ENCODE assay signal across 18 cellular contexts in genomic region chr1:40758578-40759343, GRCh38. TPM values are rescaled to one million over a fixed set of nuclear protein-coding genes. Genes with fewer than 3 reads are reported as not detected.
DNase-seq lines count a peak whose midpoint lies in the region; ATAC-seq, FAIRE-seq and TF ChIP-seq lines count a peak whose summit lies in the region.
"Had no signal": no experiment of that assay in that cellular context is flagged by ENCODE, and none has a peak within 500 bp of the region (broad histone marks: within the 10 kb centered on the region; RNA-seq: fewer than 3 reads in every experiment).

No MANE protein-coding gene starts in this region.

- DNase-seq in GM12891 (ENCODE audit: insufficient read length, low spot score) (no peak), right lobe of liver (peak in 1 of 3 donors; percentile 65), gastrocnemius medialis (no peak), glomerular visceral epithelial cell (ENCODE audit: extremely low spot score) (no peak)
- DNase-seq: CD8-positive, alpha-beta T cell; NCI-H1417; NCI-H187; NCI-H226; NCI-H524 had no signal

- intact Hi-C loops in right lobe of liver (cut with DNase I): no loop called here
- intact Hi-C loops in gastrocnemius medialis (cut with DNase I; ENCODE audit: low total_unique reads): no loop called here

- H3K27me3 Mint-ChIP-seq in brain: no peaks in the 10 kb centered on the region

- H3K4me1 Mint-ChIP-seq in brain: peaks cover 15% of the 10 kb centered on the region

- WGBS in right lobe of liver (ENCODE audit: insufficient coverage, low coverage, low lambda C conversion rate, missing lambda C conversion rate): 46% methylated on average over 5 of the region's 6 CpGs

- H3K4me3 Mint-ChIP-seq in brain: no peak overlapping the region
- H3K4me3 Mint-ChIP-seq: CD8-positive, alpha-beta T cell had no signal

- H3K27ac Mint-ChIP-seq in brain: peak overlapping the region in 3 of 5 experiments; percentile 8 to 10 (median 10)
- H3K27ac Mint-ChIP-seq: CD8-positive, alpha-beta T cell had no signal

- H3K4me3 ChIP-seq in right lobe of liver (no peak overlapping the region), gastrocnemius medialis (no peak overlapping the region)
- H3K4me3 ChIP-seq: A549, BLaER1, SJSA1 had no signal

- H3K9me3 Mint-ChIP-seq in brain: no peaks in the 10 kb centered on the region
- H3K9me3 Mint-ChIP-seq: CD8-positive, alpha-beta T cell had no signal

- H3K27me3 ChIP-seq in right lobe of liver (no peaks in the 10 kb centered on the region), gastrocnemius medialis (no peaks in the 10 kb centered on the region)
- H3K27me3 ChIP-seq: BLaER1, SJSA1 had no signal

- TF ChIP-seq POLR2A in GM12891 (IDR thresholded peaks at IDR 0.05; ENCODE audit: low read depth, low read length): no peak
- no peak for TF ChIP-seq POLR2A in right lobe of liver (IDR thresholded peaks at IDR 0.05)
- TF ChIP-seq POLR2A in gastrocnemius medialis (IDR thresholded peaks at IDR 0.05): no peak

- H3K9me3 ChIP-seq in right lobe of liver (no peaks in the 10 kb centered on the region), gastrocnemius medialis (no peaks in the 10 kb centered on the region)
- H3K9me3 ChIP-seq: A549, BLaER1, SJSA1 had no signal

- TF ChIP-seq CTCF in brain (conservative IDR thresholded peaks at IDR 0.05): no peak
- no peak for TF ChIP-seq CTCF in right lobe of liver (IDR thresholded peaks at IDR 0.05)
- TF ChIP-seq CTCF in gastrocnemius medialis (IDR thresholded peaks at IDR 0.05 in 4 of 5, conservative IDR thresholded peaks at IDR 0.05 in 1 of 5): no peak

- H3K36me3 ChIP-seq in right lobe of liver (peaks cover 4 to 69% (median 12%) of the 10 kb centered on the region in 4 donors), gastrocnemius medialis (peaks cover 0 to 53% of the 10 kb centered on the region in 2 donors)

- H3K4me1 ChIP-seq in right lobe of liver (peaks cover 0 to 75% (median 26%) of the 10 kb centered on the region in 4 donors), gastrocnemius medialis (peaks cover 51 to 60% of the 10 kb centered on the region in 2 donors)
- H3K4me1 ChIP-seq: A549, SJSA1 had no signal

- peak; percentile 35 for FAIRE-seq in GM12891 (lab: Jason Lieb, UNC)
- FAIRE-seq: A549, D721Med, H1 had no signal

- peak; percentile 74 to 85 (median 80) for ATAC-seq in right lobe of liver
- ATAC-seq in gastrocnemius medialis: no peak
- no peak for ATAC-seq in GM18870 (IDR thresholded peaks at IDR 0.05; ENCODE audit: unreplicated experiment)
- ATAC-seq in HG03378 (IDR thresholded peaks at IDR 0.05; ENCODE audit: unreplicated experiment): no peak
- ATAC-seq: A549; CD8-positive, alpha-beta T cell had no signal

- H3K27ac ChIP-seq in right lobe of liver: peak overlapping the region; percentile 20 to 92 (median 66)
- H3K27ac ChIP-seq in gastrocnemius medialis: peak overlapping the region in 3 of 4 donors; percentile 49 to 73 (median 55)
- H3K27ac ChIP-seq: A549, BLaER1, KMS-11, SJSA1 had no signal

- H3K36me3 Mint-ChIP-seq in brain: peaks cover 49% of the 10 kb centered on the region

- in situ Hi-C loops in gastrocnemius medialis (cut with MboI; ENCODE audit: low sequenced_read_pairs in 4 of 4): no loop called here

TF ChIP-seq in GM12891, 5 proteins besides CTCF, POLR2A, EP300 and RAD21:
- TF ChIP-seq PAX5 (IDR thresholded peaks at IDR 0.05; ENCODE audit: insufficient read depth, low read length, severe bottlenecking) (no peak), TAF1 (IDR thresholded peaks at IDR 0.05; ENCODE audit: low read depth, low read length) (no peak), POLR2AphosphoS5 (IDR thresholded peaks at IDR 0.05; ENCODE audit: low read depth, low read length) (no peak), SPI1 (IDR thresholded peaks at IDR 0.05; ENCODE audit: low read depth, low read length) (no peak), POU2F2 (IDR thresholded peaks at IDR 0.05; ENCODE audit: low read depth, low read length) (no peak)

RNA-seq across cellular contexts. Expression of gene KCNQ4, which starts 24.8 kb away (rescaled TPM):
- polyA plus RNA-seq in GM12891 (2012; ENCODE audit: low read depth, missing spikeins): 0.71 TPM
- polyA plus RNA-seq in brain (ENCODE audit: insufficient read depth, low read depth, low replicate concordance): 1.8 TPM
- total RNA-seq in right lobe of liver (under 1 TPM; 0.12 to 0.23 (median 0.15) TPM), gastrocnemius medialis (1 to 10 TPM; 2.9 to 8.2 (median 3.5) TPM)

Comparison
In these comparisons a context has a peak if more than half of its experiments do, and no peak if none do; other contexts are left out.
1. ATAC-seq: peak in right lobe of liver (4 of 4); none in gastrocnemius medialis (0 of 2), GM18870 (single experiment) and HG03378 (single experiment).